8 cellular contexts compared by ENCODE assay signal in the genomic region with DNA sequence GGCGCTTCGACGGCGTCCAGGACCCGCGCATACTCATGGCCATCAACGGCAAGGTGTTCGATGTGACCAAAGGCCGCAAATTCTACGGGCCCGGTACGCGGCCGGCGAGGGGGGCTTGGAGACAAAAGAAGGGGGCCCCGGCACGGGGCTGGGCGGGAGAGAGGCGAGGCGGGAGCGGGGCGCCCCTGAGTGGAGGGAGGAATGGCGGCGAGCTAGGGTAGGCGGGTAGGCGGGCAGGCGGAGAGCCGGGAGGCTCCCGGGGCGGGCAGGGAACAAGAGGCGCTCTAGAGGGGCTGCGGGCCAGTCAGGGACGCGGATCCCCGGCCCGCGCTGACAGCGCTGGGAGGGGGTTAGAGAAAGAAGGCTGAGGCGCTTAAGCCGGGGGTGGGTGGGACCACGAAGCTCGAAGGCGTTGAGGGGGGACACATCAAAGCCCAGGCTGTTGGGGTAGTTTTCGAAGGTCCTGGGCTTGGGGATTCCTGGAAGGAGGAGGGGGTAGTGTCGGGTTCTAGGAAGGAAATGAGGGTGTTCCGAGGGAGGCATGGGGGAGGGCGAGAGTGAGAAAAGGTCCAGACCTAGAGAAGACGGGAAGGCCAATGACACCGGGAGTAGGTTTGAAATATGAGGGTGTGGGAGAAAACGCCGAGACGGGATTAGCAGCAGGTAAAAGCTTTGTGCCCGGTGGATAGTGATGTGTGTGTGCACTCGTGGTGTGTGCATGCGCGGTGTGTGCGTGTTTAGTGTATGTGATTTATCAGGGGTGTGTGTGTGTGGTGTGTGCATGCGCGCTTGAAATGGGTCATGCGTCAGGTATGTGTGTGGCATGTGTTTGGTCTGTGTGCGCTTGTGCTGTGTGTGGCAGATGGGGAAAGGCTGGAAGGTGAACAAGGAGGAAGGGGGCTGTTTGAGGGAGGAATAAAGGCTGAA. TPM values are rescaled to one million over a fixed set of nuclear protein-coding genes. Genes with fewer than 3 reads are reported as not detected.
A peak's percentile ranks its signal among the peaks of the same experiment; 100 is the strongest.
DNase-seq lines count a peak whose midpoint lies in the region; ATAC-seq and TF ChIP-seq lines count a peak whose summit lies in the region.

No MANE protein-coding gene starts in this region.

- no peaks in the 10 kb centered on the region for H3K27me3 ChIP-seq in osteoblast (ENCODE audit: insufficient read depth, low read length)

- ATAC-seq in HG02943 (IDR thresholded peaks at IDR 0.05; ENCODE audit: low read depth, unreplicated experiment), result peak; percentile 15

- H4K20me1 ChIP-seq in OCI-LY7 (ENCODE audit: insufficient read depth, low read length) (no peaks in the 10 kb centered on the region), osteoblast (ENCODE audit: insufficient read depth, low read length) (no peaks in the 10 kb centered on the region)

- no peaks in the 10 kb centered on the region for H3K4me1 ChIP-seq in OCI-LY7 (ENCODE audit: insufficient read depth, low read length, poor library complexity, severe bottlenecking)
- H3K4me1 ChIP-seq in osteoblast (ENCODE audit: insufficient read depth, low read length), result peaks cover 21% of the 10 kb centered on the region

- peak overlapping the region; percentile 95 for H2AFZ ChIP-seq in OCI-LY7 (ENCODE audit: low read length)
- peak overlapping the region; percentile 64 for H2AFZ ChIP-seq in osteoblast (ENCODE audit: low read length)

- H3K79me2 ChIP-seq in OCI-LY7 (ENCODE audit: insufficient read depth, low read depth, low read length), result peaks cover 9% of the 10 kb centered on the region; the same call in 1 of the 2 replicates
- peaks cover 44% of the 10 kb centered on the region for H3K79me2 ChIP-seq in osteoblast (ENCODE audit: insufficient read depth, low read length)

- no peaks in the 10 kb centered on the region for H3K9me3 ChIP-seq in OCI-LY7 (ENCODE audit: low read length)
- H3K9me3 ChIP-seq in osteoblast (ENCODE audit: low read depth, low read length), result no peaks in the 10 kb centered on the region

- no peaks in the 10 kb centered on the region for H3K9me2 ChIP-seq in OCI-LY7 (ENCODE audit: insufficient read depth, low read length)

- peak overlapping the region; percentile 40 for H3K27ac ChIP-seq in OCI-LY7 (ENCODE audit: low read depth, low read length, poor library complexity, severe bottlenecking)
- H3K27ac ChIP-seq in osteoblast (ENCODE audit: low read depth, low read length), result peak overlapping the region; percentile 68

- POLR2A ChIA-PET in OCI-LY7 (lab: Charles Lee), result interaction anchor here (0.5 to 1.6 kb wide), 3 partner anchors 18 to 118 kb away, joined by 3 to 6 read pairs (median 4); no protein-coding TSS in a partner anchor

- peak overlapping the region; percentile 93 for H3K4me3 ChIP-seq in OCI-LY7 (ENCODE audit: low read depth, low read length, poor library complexity, severe bottlenecking)
- H3K4me3 ChIP-seq in osteoblast (ENCODE audit: insufficient read depth, low read length), result peak overlapping the region; percentile 83

- no TSS peak for BruUV-seq in OCI-LY7 (replicated peaks; lab: Mats Ljungman, UMichigan)

- CTCF ChIA-PET in OCI-LY7 (lab: Charles Lee; ENCODE audit: unreplicated experiment), result no interaction called here

- H3K36me3 ChIP-seq in OCI-LY7 (ENCODE audit: insufficient read depth, low read length), result peaks cover 13% of the 10 kb centered on the region; the same call in 1 of the 2 replicates
- H3K36me3 ChIP-seq in osteoblast (ENCODE audit: insufficient read depth, low read length), result peaks cover 5% of the 10 kb centered on the region

- H3K4me2 ChIP-seq in OCI-LY7 (ENCODE audit: low read length) (peak overlapping the region; percentile 85), osteoblast (ENCODE audit: insufficient read depth, low read length) (peak overlapping the region; percentile 77)

- TF ChIP-seq CTCF in OCI-LY7 (conservative IDR thresholded peaks at IDR 0.05; ENCODE audit: low read length), result 0 out of 2 replicates have a peak, but pooled peaks have one; percentile 14
- TF ChIP-seq CTCF in osteoblast (IDR thresholded peaks at IDR 0.05; ENCODE audit: extremely low read depth, low read depth, low read length), result no peak

- intact Hi-C loops in OCI-LY7 (cut with micrococcal nuclease; ENCODE audit: unreplicated experiment), result no loop called here

- DNase-seq in DMS 273 (lab: John Stamatoyannopoulos, UW; ENCODE audit: unreplicated experiment), result peak; percentile 65
- no peak for DNase-seq in DMS 273 treated with DMSO at 0.1 percent for 48 hours (lab: John Stamatoyannopoulos, UW)
- DNase-seq in OCI-LY7 (ENCODE audit: low spot score), result peak; percentile 22
- DNase-seq in activated naive CD4-positive, alpha-beta T cell treated with Interleukin-2 at 50 U/mL for 16 hours, result peak; percentile 31
- peak; percentile 16 for DNase-seq in globus pallidus (ENCODE audit: low spot score)
- no peak for DNase-seq in osteoblast (ENCODE audit: insufficient read length, low spot score, missing footprints)
- DNase-seq in NOMO-1 (lab: John Stamatoyannopoulos, UW; ENCODE audit: unreplicated experiment in 2 of 2), result no peak

RNA-seq across cellular contexts. Expression of a gene that starts 0.8 kb away (rescaled TPM):
- total RNA-seq in OCI-LY7 (2014; rRNA removed; shearing (Covaris generic)), result 23.9 and 24.6 TPM in 2 replicates
- total RNA-seq in OCI-LY7 (2022), result 22.9 and 23.4 TPM in 2 replicates
- total RNA-seq in osteoblast, result 118 and 124 TPM in 2 replicates

Comparison
In these comparisons a context has a peak if more than half of its experiments do, and no peak if none do; other contexts are left out.
1. DNase-seq: peak in DMS 273 (single experiment), OCI-LY7 (single experiment), activated naive CD4-positive, alpha-beta T cell treated with Interleukin-2 at 50 U/mL for 16 hours (single experiment) and globus pallidus (single experiment); none in DMS 273 treated with DMSO at 0.1 percent for 48 hours (single experiment), osteoblast (single experiment) and NOMO-1 (0 of 2).